ENCODE assay signal across 18 cellular contexts in the genomic region with DNA sequence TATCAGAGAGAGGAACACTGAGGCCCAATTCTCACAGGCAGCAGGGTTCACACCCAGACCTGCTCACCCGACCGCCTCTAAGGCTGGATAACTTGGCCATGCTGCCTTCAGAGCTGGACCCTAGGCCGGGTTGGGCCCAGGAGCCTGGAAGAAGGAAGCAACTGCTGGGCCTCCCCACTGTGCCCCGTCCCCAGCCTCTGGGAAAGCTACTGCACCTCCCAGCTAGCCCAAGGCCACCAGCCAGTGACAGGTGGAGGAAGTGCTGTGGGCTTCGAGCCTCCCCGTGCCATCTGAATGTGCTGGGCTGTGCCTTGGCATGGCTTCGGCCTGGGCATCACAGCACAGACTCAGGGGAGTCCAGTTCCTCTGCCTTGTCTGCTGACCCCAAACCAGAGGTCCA.
A peak's percentile ranks its signal among the peaks of the same experiment; 100 is the strongest.
DNase-seq lines count a peak whose midpoint lies in the region; ATAC-seq, FAIRE-seq and TF ChIP-seq lines count a peak whose summit lies in the region.
"Had no signal": no experiment of that assay in that cellular context is flagged by ENCODE, and none has a peak within 500 bp of the region (broad histone marks: within the 10 kb centered on the region; RNA-seq: fewer than 3 reads in every experiment).

No MANE protein-coding gene starts in this region.

- TF ChIP-seq POLR2A in GM12878 (IDR thresholded peaks at IDR 0.05; ENCODE audit: low read depth, low read length): 0 out of 2 replicates have a peak, but pooled peaks have one; percentile 26

- no peaks in the 10 kb centered on the region for H4K20me1 ChIP-seq in GM12878 (ENCODE audit: control insufficient read depth, insufficient read depth)

- H3K9me3 Mint-ChIP-seq in memory B cell (no peaks in the 10 kb centered on the region), HFFc6 (no peaks in the 10 kb centered on the region)
- H3K9me3 Mint-ChIP-seq: H9 had no signal

- H3K27ac ChIP-seq in right atrium auricular region (peak overlapping the region in 1 of 2 donors; percentile 59), GM12878 (ENCODE audit: control insufficient read depth, insufficient read depth) (no peak overlapping the region)
- H3K27ac ChIP-seq: C4-2B, HL-60, SK-N-MC had no signal

- no peak overlapping the region for H2AFZ ChIP-seq in GM12878 (ENCODE audit: control insufficient read depth, low read depth, low read length)

- no peak overlapping the region for H3K4me3 ChIP-seq in right atrium auricular region
- H3K4me3 ChIP-seq in GM12878: no peak overlapping the region
- H3K4me3 ChIP-seq: SK-N-MC had no signal

- 95% methylated on average over 7 of the region's 7 CpGs for WGBS in GM12878 (ENCODE audit: insufficient coverage, insufficient replicate concordance, low lambda C conversion rate, missing lambda C conversion rate)

- RAD21 ChIA-PET in GM12878 (lab: Charles Lee; ENCODE audit: unreplicated experiment): no interaction called here

- H3K4me1 Mint-ChIP-seq in memory B cell (peaks cover 15% of the 10 kb centered on the region), HFFc6 (ENCODE audit: low read depth) (no peaks in the 10 kb centered on the region)

- intact Hi-C loops in left ventricle myocardium superior (cut with micrococcal nuclease) (no loop called here), GM12878 (cut with micrococcal nuclease; ENCODE audit: unreplicated experiment) (no loop called here)

- SMC1A ChIA-PET in GM12878 (lab: Charles Lee; ENCODE audit: uncharacterized antibody, unreplicated experiment): no interaction called here

- no peak for TF ChIP-seq CTCF in right atrium auricular region (IDR thresholded peaks at IDR 0.05)
- TF ChIP-seq CTCF in GM12878 (IDR thresholded peaks at IDR 0.05 in 2 of 3, conservative IDR thresholded peaks at IDR 0.05 in 1 of 3; ENCODE audit: control insufficient read depth in 2 of 3, extremely low read depth in 1 of 3, insufficient read depth in 1 of 3, low read depth in 3 of 3, low read length in 3 of 3): no peak
- TF ChIP-seq CTCF in HFFc6 (IDR thresholded peaks at IDR 0.05): no peak

- in situ Hi-C loops in GM12878 (cut with MboI): no loop called here

- H3K27me3 Mint-ChIP-seq in memory B cell (no peaks in the 10 kb centered on the region), HFFc6 (ENCODE audit: insufficient read depth) (no peaks in the 10 kb centered on the region; the same call in 1 of the 2 replicates)

- no peaks in the 10 kb centered on the region for H3K79me2 ChIP-seq in GM12878 (ENCODE audit: control insufficient read depth, insufficient read depth, low read length)

- POLR2A ChIA-PET in GM12878 (lab: Charles Lee): no interaction called here

- no peak overlapping the region for H3K9ac ChIP-seq in GM12878 (ENCODE audit: control insufficient read depth, insufficient read depth, low read length)

- H3K27ac Mint-ChIP-seq in memory B cell: peak overlapping the region; percentile 63
- H3K27ac Mint-ChIP-seq in HFFc6: no peak overlapping the region
- H3K27ac Mint-ChIP-seq: H9 had no signal

- H3K4me2 ChIP-seq in GM12878 (ENCODE audit: control insufficient read depth, insufficient read depth): no peak overlapping the region

- BruUV-seq in GM12878 (replicated peaks; lab: Mats Ljungman, UMichigan): no TSS peak

- TF ChIP-seq RAD21 in GM12878 (IDR thresholded peaks at IDR 0.05; ENCODE audit: insufficient read depth, low read depth, low read length): no peak

- H3K36me3 ChIP-seq in right atrium auricular region (peaks cover 74% of the 10 kb centered on the region), GM12878 (ENCODE audit: control insufficient read depth in 2 of 2, insufficient read depth in 2 of 2, low read length in 1 of 2) (peaks cover 17 to 23% of the 10 kb centered on the region in 2 experiments; a peak in 3 of 4 replicates)

- FAIRE-seq in GM12878 (lab: Jason Lieb, UNC): no peak
- FAIRE-seq: HTR-8/SVneo, RCC 7860 had no signal

- no peaks in the 10 kb centered on the region for H3K27me3 ChIP-seq in right atrium auricular region
- H3K27me3 ChIP-seq in GM12878 (replicated peaks in 1 of 2; ENCODE audit: control insufficient read depth in 2 of 2, insufficient read depth in 2 of 2, low read length in 1 of 2): no peaks in the 10 kb centered on the region

- TF ChIP-seq EP300 in GM12878 (IDR thresholded peaks at IDR 0.05; ENCODE audit: borderline replicate concordance in 1 of 2, control insufficient read depth in 1 of 2, low read depth in 2 of 2, low read length in 2 of 2): no peak

- peaks cover 23% of the 10 kb centered on the region for H3K36me3 Mint-ChIP-seq in memory B cell
- peaks cover 9% of the 10 kb centered on the region; the same call in 1 of the 2 replicates for H3K36me3 Mint-ChIP-seq in HFFc6 (ENCODE audit: low read depth)

- no peak overlapping the region for H3K4me3 Mint-ChIP-seq in memory B cell
- H3K4me3 Mint-ChIP-seq in HFFc6: no peak overlapping the region
- H3K4me3 Mint-ChIP-seq: H9 had no signal

- H3K4me1 ChIP-seq in right atrium auricular region: peaks cover 0 to 23% of the 10 kb centered on the region in 2 donors
- no peaks in the 10 kb centered on the region for H3K4me1 ChIP-seq in GM12878 (ENCODE audit: control insufficient read depth, insufficient read depth, low read length)

- H3K9me3 ChIP-seq in right atrium auricular region (no peaks in the 10 kb centered on the region), GM12878 (replicated peaks; ENCODE audit: control insufficient read depth, insufficient read depth, low read length) (no peaks in the 10 kb centered on the region)

- DNase-seq in left ventricle myocardium superior (peak; percentile 12), right atrium auricular region (ENCODE audit: low spot score) (no peak), GM12878 (ENCODE audit: low read depth, low spot score) (no peak), memory B cell (ENCODE audit: low spot score in 2 of 2) (no peak), HFFc6 (no peak), OCI-M1 (lab: John Stamatoyannopoulos, UW) (no peak)
- no peak for DNase-seq in stimulated activated CD4-positive, alpha-beta T cell treated with anti-CD3 and anti-CD28 coated beads, Interleukin-4, amount 100 ng/mL, for 1 hour
- DNase-seq: DND-41, H9, NCI-H1105 treated with DMSO at 0.1 percent for 48 hours, NCI-H1694, NCI-H2081 treated with DMSO at 0.1 percent for 48 hours, SHP77 had no signal

- ATAC-seq in left ventricle myocardium superior (no peak), GM12878 (no peak), memory B cell (ENCODE audit: low read depth) (no peak)

- CTCF ChIA-PET in GM12878 (lab: Yijun Ruan, JAX): interaction anchor here (0.6 to 1.5 kb wide), 3 partner anchors 12 to 744 kb away, joined by 3 read pairs; no protein-coding TSS in a partner anchor

TF ChIP-seq in GM12878, 131 proteins besides CTCF, POLR2A, EP300 and RAD21:
- no peak for TF ChIP-seq MTA3 (IDR thresholded peaks at IDR 0.05; ENCODE audit: borderline replicate concordance, low read length)
- TF ChIP-seq SUZ12 (IDR thresholded peaks at IDR 0.05; ENCODE audit: unreplicated experiment): no peak
- TF ChIP-seq SMC3 (IDR thresholded peaks at IDR 0.05; ENCODE audit: borderline replicate concordance, low read length): no peak
- no peak for TF ChIP-seq RFX5 (IDR thresholded peaks at IDR 0.05; ENCODE audit: low read depth, low read length)
